Comparison of ENCODE assay signal across 8 cellular contexts in the genomic region with DNA sequence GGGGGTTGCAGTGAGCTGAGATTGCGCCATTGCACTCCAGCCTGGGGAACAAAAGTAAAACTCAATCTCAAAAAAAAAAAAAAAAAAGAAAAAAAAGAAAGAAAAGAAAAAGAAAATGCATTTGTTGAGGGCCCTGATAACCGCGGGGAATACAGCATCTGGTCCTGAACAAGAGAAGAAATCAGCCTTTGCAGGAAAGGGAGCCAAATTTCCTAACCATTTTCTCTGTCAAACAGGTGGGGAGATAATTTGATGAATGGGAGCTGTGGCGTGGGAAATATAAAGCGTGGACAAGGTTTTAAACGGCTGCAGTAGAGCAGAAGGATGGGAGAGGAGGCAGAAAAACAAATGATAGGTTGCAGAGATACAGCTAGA. TPM values are rescaled to one million over a fixed set of nuclear protein-coding genes. Genes with fewer than 3 reads are reported as not detected.
DNase-seq lines count a peak whose midpoint lies in the region; ATAC-seq and TF ChIP-seq lines count a peak whose summit lies in the region.

No MANE protein-coding gene starts in this region.

- peak overlapping the region; percentile 94 for H3K27ac Mint-ChIP-seq in T-helper 2 cell treated with Interferon-gamma antibody and Interleukin-4, amounts not matched to agents 5 μg/mL and 100 μg/mL, for 36 hours
- H3K27ac Mint-ChIP-seq in activated naive CD8-positive, alpha-beta T cell treated with anti-CD3 and anti-CD28 coated beads, Interleukin-2, amount 50 U/mL, for 24 hours, result peak overlapping the region; percentile 97

- TF ChIP-seq POLR2A in suprapubic skin (IDR thresholded peaks at IDR 0.05), result no peak

- no peak for TF ChIP-seq EP300 in suprapubic skin (IDR thresholded peaks at IDR 0.05)

- H3K4me1 Mint-ChIP-seq in T-helper 2 cell treated with Interferon-gamma antibody and Interleukin-4, amounts not matched to agents 5 μg/mL and 100 μg/mL, for 36 hours (ENCODE audit: low read depth), result peaks cover 29% of the 10 kb centered on the region
- H3K4me1 Mint-ChIP-seq in activated naive CD8-positive, alpha-beta T cell treated with anti-CD3 and anti-CD28 coated beads, Interleukin-2, amount 50 U/mL, for 24 hours, result peaks cover 56% of the 10 kb centered on the region

- no peak for DNase-seq in T-helper 2 cell treated with Interferon-gamma antibody and Interleukin-4, amounts not matched to agents 5 μg/mL and 100 μg/mL, for 36 hours (ENCODE audit: low spot score)
- no peak for DNase-seq in T-helper 2 cell
- no peak for DNase-seq in activated naive CD8-positive, alpha-beta T cell treated with anti-CD3 and anti-CD28 coated beads, Interleukin-2, amount 50 U/mL, for 24 hours
- DNase-seq in suprapubic skin (ENCODE audit: low spot score in 2 of 2), result no peak

- H3K9me3 Mint-ChIP-seq in T-helper 2 cell treated with Interferon-gamma antibody and Interleukin-4, amounts not matched to agents 5 μg/mL and 100 μg/mL, for 36 hours, result no peaks in the 10 kb centered on the region
- no peaks in the 10 kb centered on the region for H3K9me3 Mint-ChIP-seq in activated naive CD8-positive, alpha-beta T cell treated with anti-CD3 and anti-CD28 coated beads, Interleukin-2, amount 50 U/mL, for 24 hours

- WGBS in suprapubic skin, result 46% methylated on average over 6 of the region's 6 CpGs

- H3K27ac ChIP-seq in layer of hippocampus (ENCODE audit: low read depth, low read length), result peak overlapping the region; percentile 80
- H3K27ac ChIP-seq in suprapubic skin, result peak overlapping the region; percentile 93

- H3K4me3 ChIP-seq in suprapubic skin, result peak overlapping the region; percentile 76

- peaks cover 4% of the 10 kb centered on the region for H3K36me3 ChIP-seq in suprapubic skin

- H3K4me3 Mint-ChIP-seq in T-helper 2 cell treated with Interferon-gamma antibody and Interleukin-4, amounts not matched to agents 5 μg/mL and 100 μg/mL, for 36 hours, result peak overlapping the region; percentile 94
- peak overlapping the region; percentile 89 for H3K4me3 Mint-ChIP-seq in activated naive CD8-positive, alpha-beta T cell treated with anti-CD3 and anti-CD28 coated beads, Interleukin-2, amount 50 U/mL, for 24 hours

- no peak for ATAC-seq in activated naive CD8-positive, alpha-beta T cell treated with anti-CD3 and anti-CD28 coated beads, Interleukin-2, amount 50 U/mL, for 24 hours
- ATAC-seq in GM19023 (IDR thresholded peaks at IDR 0.05; ENCODE audit: unreplicated experiment) (no peak), GM18868 (IDR thresholded peaks at IDR 0.05; ENCODE audit: unreplicated experiment) (no peak), HG03135 (IDR thresholded peaks at IDR 0.05; ENCODE audit: unreplicated experiment) (no peak)

- H3K27me3 Mint-ChIP-seq in T-helper 2 cell treated with Interferon-gamma antibody and Interleukin-4, amounts not matched to agents 5 μg/mL and 100 μg/mL, for 36 hours (ENCODE audit: low read depth), result no peaks in the 10 kb centered on the region
- peaks cover 2% of the 10 kb centered on the region for H3K27me3 Mint-ChIP-seq in activated naive CD8-positive, alpha-beta T cell treated with anti-CD3 and anti-CD28 coated beads, Interleukin-2, amount 50 U/mL, for 24 hours

- no peaks in the 10 kb centered on the region for H3K9me3 ChIP-seq in suprapubic skin

- H3K36me3 Mint-ChIP-seq in T-helper 2 cell treated with Interferon-gamma antibody and Interleukin-4, amounts not matched to agents 5 μg/mL and 100 μg/mL, for 36 hours (ENCODE audit: low read depth), result peaks cover 9% of the 10 kb centered on the region
- H3K36me3 Mint-ChIP-seq in activated naive CD8-positive, alpha-beta T cell treated with anti-CD3 and anti-CD28 coated beads, Interleukin-2, amount 50 U/mL, for 24 hours (ENCODE audit: low read depth), result peaks cover 24% of the 10 kb centered on the region

- TF ChIP-seq CTCF in suprapubic skin (IDR thresholded peaks at IDR 0.05), result no peak

- H3K27me3 ChIP-seq in layer of hippocampus (ENCODE audit: control insufficient read depth, insufficient read depth, low read length), result no peaks in the 10 kb centered on the region
- H3K27me3 ChIP-seq in suprapubic skin, result no peaks in the 10 kb centered on the region

- peaks cover 41% of the 10 kb centered on the region for H3K4me1 ChIP-seq in suprapubic skin

RNA-seq across cellular contexts. Expression of gene E2F6, which starts 0.9 kb away (rescaled TPM):
- 10 to 100 TPM in 2 of 4 donors, 1 to 10 TPM in 2; 9.3 to 15.7 (median 10.3) TPM for total RNA-seq in suprapubic skin
